ENCODE assay signal across 8 cellular contexts in genomic region chr3:9808345-9809037, GRCh38. TPM values are rescaled to one million over a fixed set of nuclear protein-coding genes. Genes with fewer than 3 reads are reported as not detected.
A peak's percentile ranks its signal among the peaks of the same experiment; 100 is the strongest.
DNase-seq lines count a peak whose midpoint lies in the region; ATAC-seq, FAIRE-seq and TF ChIP-seq lines count a peak whose summit lies in the region.

No MANE protein-coding gene starts in this region.

- peaks cover 12% of the 10 kb centered on the region for H3K4me1 ChIP-seq in Caco-2
- peaks cover 13% of the 10 kb centered on the region for H3K4me1 ChIP-seq in GM12878 (ENCODE audit: control insufficient read depth, insufficient read depth, low read length)
- H3K4me1 ChIP-seq in right lobe of liver, result no peaks in the 10 kb centered on the region
- H3K4me1 ChIP-seq in subcutaneous abdominal adipose tissue (ENCODE audit: control insufficient read depth in 5 of 5, insufficient read depth in 5 of 5, low read length in 5 of 5), result peaks cover 0 to 22% (median 18%) of the 10 kb centered on the region in 5 donors

- CTCF ChIA-PET in Caco-2 (lab: Charles Lee) (interaction anchor here (0.7 to 1.8 kb wide), 4 partner anchors 16 to 138 kb away, joined by 3 to 7 read pairs (median 4); partner anchors contain the start of gene ARPC4), GM12878 (lab: Yijun Ruan, JAX) (interaction anchor here (1.0 to 1.1 kb wide), 2 partner anchors 21 to 36 kb away, joined by 3 read pairs; partner anchors contain the start of gene RPUSD3)

- SMC1A ChIA-PET in GM12878 (lab: Charles Lee; ENCODE audit: uncharacterized antibody, unreplicated experiment), result interaction anchor here (0.7 to 1.2 kb wide), 4 partner anchors 13 to 71 kb away, joined by 3 read pairs; no protein-coding TSS in a partner anchor

- H3K4me3 ChIP-seq in Caco-2 (ENCODE audit: low read depth, low read length) (no peak overlapping the region), GM12878 (no peak overlapping the region), right lobe of liver (no peak overlapping the region), subcutaneous abdominal adipose tissue (ENCODE audit: low read depth in 1 of 5, low read length in 5 of 5) (no peak overlapping the region)

- TF ChIP-seq EP300 in GM12878 (IDR thresholded peaks at IDR 0.05; ENCODE audit: borderline replicate concordance in 1 of 2, control insufficient read depth in 1 of 2, low read depth in 2 of 2, low read length in 2 of 2), result no peak

- H3K4me1 Mint-ChIP-seq in Caco-2 (ENCODE audit: low read depth, unreplicated experiment), result peaks cover 6% of the 10 kb centered on the region
- H3K4me1 Mint-ChIP-seq in T-helper 1 cell treated with Interleukin-12 subunit alpha and Interleukin-12 subunit beta and Interleukin-4 antibody, amounts not matched to agents 30 μg/mL and 1 μg/mL, for 36 hours (ENCODE audit: low read depth), result peaks cover 36% of the 10 kb centered on the region

- H3K9ac ChIP-seq in GM12878 (ENCODE audit: control insufficient read depth, insufficient read depth, low read length), result no peak overlapping the region
- H3K9ac ChIP-seq in subcutaneous abdominal adipose tissue (ENCODE audit: low read length in 5 of 5), result peak overlapping the region in 1 of 5 donors; percentile 85

- no peaks in the 10 kb centered on the region for H3K27me3 Mint-ChIP-seq in Caco-2 (ENCODE audit: insufficient read depth, unreplicated experiment)
- H3K27me3 Mint-ChIP-seq in T-helper 1 cell treated with Interleukin-12 subunit alpha and Interleukin-12 subunit beta and Interleukin-4 antibody, amounts not matched to agents 30 μg/mL and 1 μg/mL, for 36 hours (ENCODE audit: low read depth), result no peaks in the 10 kb centered on the region

- POLR2A ChIA-PET in Caco-2 (lab: Charles Lee) (interaction anchor here (0.7 to 1.9 kb wide), 2 partner anchors 16 to 89 kb away, joined by 5 to 8 read pairs; partner anchors contain the start of gene ARPC4), GM12878 (lab: Charles Lee) (interaction anchor here (0.6 to 2.9 kb wide), 5 partner anchors 8 to 76 kb away, joined by 3 to 19 read pairs (median 5); partner anchors contain the start of genes ARPC4 and TADA3)

- BruUV-seq in Caco-2 (replicated peaks; lab: Mats Ljungman, UMichigan) (no TSS peak), GM12878 (replicated peaks; lab: Mats Ljungman, UMichigan) (no TSS peak)

- H3K4me3 Mint-ChIP-seq in Caco-2 (ENCODE audit: unreplicated experiment), result no peak overlapping the region
- H3K4me3 Mint-ChIP-seq in T-helper 1 cell treated with Interleukin-12 subunit alpha and Interleukin-12 subunit beta and Interleukin-4 antibody, amounts not matched to agents 30 μg/mL and 1 μg/mL, for 36 hours, result no peak overlapping the region

- RAD21 ChIA-PET in GM12878 (lab: Charles Lee; ENCODE audit: unreplicated experiment), result interaction anchor here (0.7 to 2.0 kb wide), 7 partner anchors 12 to 163 kb away, joined by 3 to 6 read pairs (median 4); partner anchors contain the start of genes ARPC4 and BRPF1

- H3K9me3 Mint-ChIP-seq in Caco-2 (ENCODE audit: unreplicated experiment), result no peaks in the 10 kb centered on the region
- H3K9me3 Mint-ChIP-seq in T-helper 1 cell treated with Interleukin-12 subunit alpha and Interleukin-12 subunit beta and Interleukin-4 antibody, amounts not matched to agents 30 μg/mL and 1 μg/mL, for 36 hours, result no peaks in the 10 kb centered on the region

- TF ChIP-seq RAD21 in GM12878 (IDR thresholded peaks at IDR 0.05; ENCODE audit: insufficient read depth, low read depth, low read length), result no peak

- ATAC-seq in GM19397 (IDR thresholded peaks at IDR 0.05; ENCODE audit: unreplicated experiment) (peak; percentile 45), GM12878 (peak; percentile 81), right lobe of liver (peak; percentile 13 to 39 (median 34))

- FAIRE-seq in GM12878 (lab: Jason Lieb, UNC), result peak; percentile 27

- peaks cover 63% of the 10 kb centered on the region for H3K36me3 Mint-ChIP-seq in Caco-2 (ENCODE audit: insufficient read depth, unreplicated experiment)
- H3K36me3 Mint-ChIP-seq in T-helper 1 cell treated with Interleukin-12 subunit alpha and Interleukin-12 subunit beta and Interleukin-4 antibody, amounts not matched to agents 30 μg/mL and 1 μg/mL, for 36 hours (ENCODE audit: low read depth), result peaks cover 48% of the 10 kb centered on the region

- no peak overlapping the region for H2AFZ ChIP-seq in GM12878 (ENCODE audit: control insufficient read depth, low read depth, low read length)

- H3K4me2 ChIP-seq in GM12878 (ENCODE audit: control insufficient read depth, insufficient read depth), result no peak overlapping the region

- no peak; the same call in 1 of the 2 replicates for TF ChIP-seq POLR2A in GM12878 (IDR thresholded peaks at IDR 0.05; ENCODE audit: low read depth, low read length)
- no peak for TF ChIP-seq POLR2A in right lobe of liver (IDR thresholded peaks at IDR 0.05)

- H3K27me3 ChIP-seq in Caco-2 (replicated peaks; ENCODE audit: control insufficient read depth, insufficient read depth, low read length) (no peaks in the 10 kb centered on the region), GM12878 (replicated peaks in 1 of 2; ENCODE audit: control insufficient read depth in 2 of 2, insufficient read depth in 2 of 2, low read length in 1 of 2) (no peaks in the 10 kb centered on the region), right lobe of liver (no peaks in the 10 kb centered on the region), subcutaneous abdominal adipose tissue (ENCODE audit: control insufficient read depth in 5 of 5, insufficient read depth in 4 of 5, low read length in 5 of 5) (no peaks in the 10 kb centered on the region)

- TF ChIP-seq CTCF in Caco-2 (IDR thresholded peaks at IDR 0.05; ENCODE audit: insufficient read depth in 1 of 2, low read depth in 1 of 2, low read length in 1 of 2, severe bottlenecking in 1 of 2, unreplicated experiment in 1 of 2) (peak; percentile 38 to 71), GM12878 (IDR thresholded peaks at IDR 0.05 in 2 of 3, conservative IDR thresholded peaks at IDR 0.05 in 1 of 3; ENCODE audit: control insufficient read depth in 2 of 3, extremely low read depth in 1 of 3, insufficient read depth in 1 of 3, low read depth in 3 of 3, low read length in 3 of 3) (peak; percentile 7 to 33 (median 11); a peak in 1 of 6 replicates), right lobe of liver (IDR thresholded peaks at IDR 0.05) (no peak)

- DNase-seq in Caco-2 (peak; percentile 69 to 72), HuH-7 (ENCODE audit: low spot score) (peak; percentile 90), GM12878 (ENCODE audit: low read depth, low spot score) (no peak), right lobe of liver (no peak), DMS79 treated with DMSO at 0.1 percent for 48 hours (lab: John Stamatoyannopoulos, UW) (no peak)

- WGBS in GM12878 (ENCODE audit: insufficient coverage, insufficient replicate concordance, low lambda C conversion rate, missing lambda C conversion rate), result 36% methylated on average over 7 of the region's 7 CpGs
- WGBS in right lobe of liver (ENCODE audit: insufficient coverage, low coverage, low lambda C conversion rate, missing lambda C conversion rate), result 77% methylated on average over 3 of the region's 7 CpGs

- H3K79me2 ChIP-seq in GM12878 (ENCODE audit: control insufficient read depth, insufficient read depth, low read length), result no peaks in the 10 kb centered on the region

- H4K20me1 ChIP-seq in GM12878 (ENCODE audit: control insufficient read depth, insufficient read depth), result no peaks in the 10 kb centered on the region

- H3K36me3 ChIP-seq in Caco-2 (ENCODE audit: control insufficient read depth, insufficient read depth, low read length) (no peaks in the 10 kb centered on the region; the same call in 1 of the 2 replicates), GM12878 (ENCODE audit: control insufficient read depth in 2 of 2, insufficient read depth in 2 of 2, low read length in 1 of 2) (peaks cover 23 to 35% of the 10 kb centered on the region in 2 experiments), right lobe of liver (peaks cover 6 to 36% (median 20%) of the 10 kb centered on the region in 4 donors), subcutaneous abdominal adipose tissue (ENCODE audit: control insufficient read depth in 5 of 5, insufficient read depth in 5 of 5, low read length in 5 of 5) (peaks cover 8 to 50% (median 46%) of the 10 kb centered on the region in 5 donors)

- intact Hi-C loops in Caco-2 (cut with micrococcal nuclease; ENCODE audit: unreplicated experiment), result loop anchor here (1.0 to 2.0 kb wide), 2 partner anchors 36 to 305 kb away; partner anchors contain the start of gene RPUSD3
- intact Hi-C loops in GM12878 (cut with micrococcal nuclease; ENCODE audit: unreplicated experiment), result loop anchor here (5.0 kb wide), 1 partner anchor 76 kb away; the partner anchor contains the start of gene BRPF1
- intact Hi-C loops in right lobe of liver (cut with DNase I), result no loop called here

- H3K27ac ChIP-seq in GM12878 (ENCODE audit: control insufficient read depth, insufficient read depth) (peak overlapping the region; percentile 75; the same call in 1 of the 2 replicates), right lobe of liver (no peak overlapping the region), subcutaneous abdominal adipose tissue (ENCODE audit: low read depth, low read length) (peak overlapping the region; percentile 89)

- H3K27ac Mint-ChIP-seq in Caco-2 (ENCODE audit: unreplicated experiment), result peak overlapping the region; percentile 87
- H3K27ac Mint-ChIP-seq in T-helper 1 cell treated with Interleukin-12 subunit alpha and Interleukin-12 subunit beta and Interleukin-4 antibody, amounts not matched to agents 30 μg/mL and 1 μg/mL, for 36 hours, result peak overlapping the region; percentile 92

- in situ Hi-C loops in GM12878 (cut with MboI), result no loop called here

- H3K9me3 ChIP-seq in Caco-2 (no peaks in the 10 kb centered on the region), GM12878 (replicated peaks; ENCODE audit: control insufficient read depth, insufficient read depth, low read length) (no peaks in the 10 kb centered on the region), right lobe of liver (no peaks in the 10 kb centered on the region), subcutaneous abdominal adipose tissue (ENCODE audit: control insufficient read depth in 5 of 5, low read length in 5 of 5) (no peaks in the 10 kb centered on the region)

RNA-seq across cellular contexts. Expression of gene TTLL3, which starts 1.6 kb away (rescaled TPM):
- total RNA-seq in Caco-2 (2022) (10.3 and 13.3 TPM in 2 replicates), GM12878 (2014; rRNA removed) (19.9 and 22.3 TPM in 2 replicates), GM12878 (2014; rRNA removed; fragmentation: Illumina TruSeq; extraction: Trizol) (14.5 and 15.6 TPM in 2 replicates), GM12878 (2021) (30.4 and 36.1 TPM in 2 replicates), right lobe of liver (10 to 100 TPM in 3 of 6 experiments, 1 to 10 TPM in 3; 4.5 to 11.0 (median 8.6) TPM)
- total RNA-seq in GM12878 (2013; cell fraction: nucleolus; rRNA removed), result 275 and 305 TPM in 2 replicates
- polyA plus RNA-seq in GM12878 (2011; ENCODE audit: low read depth), result 39.0 TPM
- polyA plus RNA-seq in GM12878 (2011; rRNA removed) (33.8 and 45.3 TPM in 2 replicates), GM12878 (2014; fragmentation: Illumina TruSeq; extraction: Trizol) (30.1 and 30.7 TPM in 2 replicates), GM12878 (2014; fragmentation: Nextera tagmentation; extraction: Ambion mirVana) (1 to 10 TPM; 4.2 to 6.8 TPM), GM12878 (2014; rRNA removed) (49.3 and 51.3 TPM in 2 replicates), GM12878 (2016; fragmentation: Nextera tagmentation; extraction: Ambion mirVana) (10 to 100 TPM; 10.4 to 13.2 TPM)
- polyA plus RNA-seq in GM12878 (2011; cell fraction: cytosol; rRNA removed), result 54.6 and 61.0 TPM in 2 replicates
- 363 and 399 TPM in 2 replicates for polyA plus RNA-seq in GM12878 (2011; cell fraction: nucleus; rRNA removed)
- 50.9 and 55.6 TPM in 2 replicates for polyA plus RNA-seq in GM12878 (2012)
- 51.2 and 66.0 TPM in 2 replicates for polyA minus RNA-seq in GM12878 (2011; rRNA and poly(A)+ RNA removed)
- polyA minus RNA-seq in GM12878 (2011; cell fraction: cytosol; rRNA and poly(A)+ RNA removed), result 11.6 and 16.2 TPM in 2 replicates
- 52.8 and 85.3 TPM in 2 replicates for polyA minus RNA-seq in GM12878 (2011; cell fraction: nucleus; rRNA and poly(A)+ RNA removed)

RNA-seq across cellular contexts. Expression of gene ARPC4, which starts 15.6 kb away (rescaled TPM):
- total RNA-seq in Caco-2 (2022) (158 and 160 TPM in 2 replicates), GM12878 (2014; rRNA removed) (329 and 354 TPM in 2 replicates), GM12878 (2014; rRNA removed; fragmentation: Illumina TruSeq; extraction: Trizol) (243 and 257 TPM in 2 replicates), GM12878 (2021) (274 and 277 TPM in 2 replicates), right lobe of liver (10 to 100 TPM; 42.0 to 80.3 (median 57.3) TPM)
- total RNA-seq in GM12878 (2013; cell fraction: nucleolus; rRNA removed), result 176 and 182 TPM in 2 replicates
- 159 TPM for polyA plus RNA-seq in GM12878 (2011; ENCODE audit: low read depth)
- polyA plus RNA-seq in GM12878 (2011; rRNA removed) (177 and 192 TPM in 2 replicates), GM12878 (2014; fragmentation: Illumina TruSeq; extraction: Trizol) (260 and 266 TPM in 2 replicates), GM12878 (2014; fragmentation: Nextera tagmentation; extraction: Ambion mirVana) (10 to 100 TPM; 42.0 to 55.9 TPM), GM12878 (2014; rRNA removed) (293 and 302 TPM in 2 replicates), GM12878 (2016; fragmentation: Nextera tagmentation; extraction: Ambion mirVana) (100 to 1,000 TPM; 313 to 326 TPM)
- polyA plus RNA-seq in GM12878 (2011; cell fraction: cytosol; rRNA removed), result 168 and 237 TPM in 2 replicates
- polyA plus RNA-seq in GM12878 (2011; cell fraction: nucleus; rRNA removed), result 109 and 131 TPM in 2 replicates
- polyA plus RNA-seq in GM12878 (2012), result 206 and 224 TPM in 2 replicates
- 174 and 234 TPM in 2 replicates for polyA minus RNA-seq in GM12878 (2011; rRNA and poly(A)+ RNA removed)
- 133 and 141 TPM in 2 replicates for polyA minus RNA-seq in GM12878 (2011; cell fraction: cytosol; rRNA and poly(A)+ RNA removed)
- polyA minus RNA-seq in GM12878 (2011; cell fraction: nucleus; rRNA and poly(A)+ RNA removed), result 58.4 and 99.3 TPM in 2 replicates

RNA-seq across cellular contexts. Expression of gene TADA3, which starts 16.2 kb away (rescaled TPM):
- total RNA-seq in Caco-2 (2022) (49.2 and 49.6 TPM in 2 replicates), GM12878 (2014; rRNA removed) (61.6 and 71.2 TPM in 2 replicates), GM12878 (2014; rRNA removed; fragmentation: Illumina TruSeq; extraction: Trizol) (38.2 and 41.2 TPM in 2 replicates), GM12878 (2021) (50.5 and 52.2 TPM in 2 replicates), right lobe of liver (10 to 100 TPM; 24.6 to 43.8 (median 28.1) TPM)
- 15.3 and 16.4 TPM in 2 replicates for total RNA-seq in GM12878 (2013; cell fraction: nucleolus; rRNA removed)
- 16.9 TPM for polyA plus RNA-seq in GM12878 (2011; ENCODE audit: low read depth)
- polyA plus RNA-seq in GM12878 (2011; rRNA removed) (19.6 and 33.6 TPM in 2 replicates), GM12878 (2014; fragmentation: Illumina TruSeq; extraction: Trizol) (26.0 and 49.8 TPM in 2 replicates), GM12878 (2014; fragmentation: Nextera tagmentation; extraction: Ambion mirVana) (1 to 10 TPM; 2.6 to 9.0 TPM), GM12878 (2014; rRNA removed) (55.7 and 63.4 TPM in 2 replicates), GM12878 (2016; fragmentation: Nextera tagmentation; extraction: Ambion mirVana) (10 to 100 TPM; 64.7 to 71.0 TPM)
- 50.5 and 55.8 TPM in 2 replicates for polyA plus RNA-seq in GM12878 (2011; cell fraction: cytosol; rRNA removed)
- 33.5 and 35.2 TPM in 2 replicates for polyA plus RNA-seq in GM12878 (2011; cell fraction: nucleus; rRNA removed)
- 31.8 and 35.6 TPM in 2 replicates for polyA plus RNA-seq in GM12878 (2012)
- polyA minus RNA-seq in GM12878 (2011; rRNA and poly(A)+ RNA removed), result 17.2 and 38.1 TPM in 2 replicates
- polyA minus RNA-seq in GM12878 (2011; cell fraction: cytosol; rRNA and poly(A)+ RNA removed), result 17.3 and 17.9 TPM in 2 replicates
- 10.2 and 15.5 TPM in 2 replicates for polyA minus RNA-seq in GM12878 (2011; cell fraction: nucleus; rRNA and poly(A)+ RNA removed)

RNA-seq across cellular contexts. Expression of gene RPUSD3, which starts 35.3 kb away (rescaled TPM):
- total RNA-seq in Caco-2 (2022) (54.8 and 61.8 TPM in 2 replicates), GM12878 (2014; rRNA removed) (38.7 and 44.8 TPM in 2 replicates), GM12878 (2014; rRNA removed; fragmentation: Illumina TruSeq; extraction: Trizol) (26.9 and 28.9 TPM in 2 replicates), GM12878 (2021) (41.3 and 44.9 TPM in 2 replicates), right lobe of liver (10 to 100 TPM; 15.8 to 34.6 (median 22.4) TPM)
- total RNA-seq in GM12878 (2013; cell fraction: nucleolus; rRNA removed), result 43.7 and 48.1 TPM in 2 replicates
- 17.4 TPM for polyA plus RNA-seq in GM12878 (2011; ENCODE audit: low read depth)
- polyA plus RNA-seq in GM12878 (2011; rRNA removed) (17.6 and 48.0 TPM in 2 replicates), GM12878 (2014; fragmentation: Illumina TruSeq; extraction: Trizol) (23.2 and 33.8 TPM in 2 replicates), GM12878 (2014; fragmentation: Nextera tagmentation; extraction: Ambion mirVana) (10 to 100 TPM in 1 of 2 experiments, 1 to 10 TPM in 1; 6.4 to 13.6 TPM), GM12878 (2014; rRNA removed) (38.8 and 43.2 TPM in 2 replicates), GM12878 (2016; fragmentation: Nextera tagmentation; extraction: Ambion mirVana) (10 to 100 TPM; 68.9 to 72.9 TPM)
- 44.7 and 49.4 TPM in 2 replicates for polyA plus RNA-seq in GM12878 (2011; cell fraction: cytosol; rRNA removed)
- polyA plus RNA-seq in GM12878 (2011; cell fraction: nucleus; rRNA removed), result 51.8 and 64.3 TPM in 2 replicates
- 25.4 and 31.3 TPM in 2 replicates for polyA plus RNA-seq in GM12878 (2012)
- 32.4 and 38.2 TPM in 2 replicates for polyA minus RNA-seq in GM12878 (2011; rRNA and poly(A)+ RNA removed)
- polyA minus RNA-seq in GM12878 (2011; cell fraction: cytosol; rRNA and poly(A)+ RNA removed), result 7.4 and 19.8 TPM in 2 replicates
- 12.5 and 24.1 TPM in 2 replicates for polyA minus RNA-seq in GM12878 (2011; cell fraction: nucleus; rRNA and poly(A)+ RNA removed)

RNA-seq across cellular contexts. Expression of gene CAMK1, which starts 38.7 kb away (rescaled TPM):
- total RNA-seq in Caco-2 (2022) (9.7 and 11.9 TPM in 2 replicates), GM12878 (2014; rRNA removed) (0.44 and 0.73 TPM in 2 replicates), GM12878 (2014; rRNA removed; fragmentation: Illumina TruSeq; extraction: Trizol) (0.31 and 0.32 TPM in 2 replicates), GM12878 (2021) (0.61 and 0.64 TPM in 2 replicates), right lobe of liver (10 to 100 TPM; 10.8 to 33.4 (median 24.5) TPM)
- total RNA-seq in GM12878 (2013; cell fraction: nucleolus; rRNA removed), result not detected in 2 replicates
- polyA plus RNA-seq in GM12878 (2011; ENCODE audit: low read depth), result 0.79 TPM
- polyA plus RNA-seq in GM12878 (2011; rRNA removed) (0.16 and 0.24 TPM in 2 replicates), GM12878 (2014; fragmentation: Illumina TruSeq; extraction: Trizol) (0.28 TPM in 1 of 2 replicates, not detected in the other), GM12878 (2014; fragmentation: Nextera tagmentation; extraction: Ambion mirVana) (not detected), GM12878 (2014; rRNA removed) (0.18 and 0.37 TPM in 2 replicates), GM12878 (2016; fragmentation: Nextera tagmentation; extraction: Ambion mirVana) (1 to 10 TPM; 1.5 to 2.1 TPM)
- polyA plus RNA-seq in GM12878 (2011; cell fraction: cytosol; rRNA removed), result 0.48 and 0.67 TPM in 2 replicates
- 0.43 and 0.47 TPM in 2 replicates for polyA plus RNA-seq in GM12878 (2011; cell fraction: nucleus; rRNA removed)
- polyA plus RNA-seq in GM12878 (2012), result 1.0 and 1.6 TPM in 2 replicates
- 0.37 and 0.67 TPM in 2 replicates for polyA minus RNA-seq in GM12878 (2011; rRNA and poly(A)+ RNA removed)
- not detected in 2 replicates for polyA minus RNA-seq in GM12878 (2011; cell fraction: cytosol; rRNA and poly(A)+ RNA removed)
- polyA minus RNA-seq in GM12878 (2011; cell fraction: nucleus; rRNA and poly(A)+ RNA removed), result 0.12 TPM in 1 of 2 replicates, not detected in the other

Comparison
In these comparisons a context has a peak if more than half of its experiments do, and no peak if none do; other contexts are left out.
1. DNase-seq: peak in Caco-2 (2 of 2) and HuH-7 (single experiment); none in GM12878 (single experiment), right lobe of liver (0 of 3) and DMS79 treated with DMSO at 0.1 percent for 48 hours (single experiment).
2. CTCF ChIP-seq: peak in Caco-2 (2 of 2) and GM12878 (3 of 3); none in right lobe of liver (0 of 4).
3. H3K27ac ChIP-seq: peak in GM12878 (single experiment) and subcutaneous abdominal adipose tissue (single experiment); none in right lobe of liver (0 of 3).
4. intact Hi-C loops: an anchor here in Caco-2 (1.0 to 2.0 kb wide) and GM12878 (5.0 kb wide); none called in right lobe of liver.
5. Peak in every context shown above with its lines, with median percentiles within 50 percentile points of each other: ATAC-seq.